Comparison of ENCODE assay signal across 16 cellular contexts in genomic region chr6:170523256-170524187, GRCh38. TPM values are rescaled to one million over a fixed set of nuclear protein-coding genes. Genes with fewer than 3 reads are reported as not detected.
DNase-seq lines count a peak whose midpoint lies in the region; ATAC-seq, FAIRE-seq and TF ChIP-seq lines count a peak whose summit lies in the region.
"Had no signal": no experiment of that assay in that cellular context is flagged by ENCODE, and none has a peak within 500 bp of the region (broad histone marks: within the 10 kb centered on the region; RNA-seq: fewer than 3 reads in every experiment).

No MANE protein-coding gene starts in this region.

- no peaks in the 10 kb centered on the region for H3K27me3 ChIP-seq in GM12878 (replicated peaks in 1 of 2; ENCODE audit: control insufficient read depth in 2 of 2, insufficient read depth in 2 of 2, low read length in 1 of 2)
- H3K27me3 ChIP-seq in skeletal muscle tissue (ENCODE audit: control insufficient read depth in 3 of 3, insufficient read depth in 3 of 3, low read length in 3 of 3): no peaks in the 10 kb centered on the region

- H3K27me3 Mint-ChIP-seq in immature natural killer cell (ENCODE audit: low read depth in 3 of 3): peaks cover 13 to 18% (median 16%) of the 10 kb centered on the region in 3 donors

- H3K27ac Mint-ChIP-seq in immature natural killer cell: peak overlapping the region in 2 of 6 donors; percentile 29 to 58
- H3K27ac Mint-ChIP-seq: activated CD4-positive, alpha-beta T cell treated with anti-CD3 and anti-CD28 coated beads, Interleukin-2, amount 10 ng/mL, durations not matched to agents 7 days and 5 days; activated naive CD8-positive, alpha-beta T cell; activated T-cell treated with anti-CD3 and anti-CD28 coated beads, Interleukin-2, amount 50 U/mL, for 72 hours had no signal

- H3K4me2 ChIP-seq in GM12878 (ENCODE audit: control insufficient read depth, insufficient read depth): no peak overlapping the region

- CTCF ChIA-PET in GM12878 (lab: Yijun Ruan, JAX): interaction anchor here (1.2 to 3.3 kb wide), 3 partner anchors 185 to 734 kb away, joined by 3 to 12 read pairs (median 5); no protein-coding TSS in a partner anchor

- SMC1A ChIA-PET in GM12878 (lab: Charles Lee; ENCODE audit: uncharacterized antibody, unreplicated experiment): no interaction called here

- 51% methylated on average over 10 of the region's 10 CpGs for WGBS in GM12878 (ENCODE audit: insufficient coverage, insufficient replicate concordance, low lambda C conversion rate, missing lambda C conversion rate)

- no peak for TF ChIP-seq EP300 in GM12878 (IDR thresholded peaks at IDR 0.05; ENCODE audit: borderline replicate concordance in 1 of 2, control insufficient read depth in 1 of 2, low read depth in 2 of 2, low read length in 2 of 2)

- DNase-seq in NK-92 treated with Interleukin-12 subunit alpha and Interleukin-12 subunit beta, amount 100 ng/mL, for 24 hours (lab: John Stamatoyannopoulos, UW): peak; percentile 31
- no peak for DNase-seq in NK-92 (lab: John Stamatoyannopoulos, UW; ENCODE audit: unreplicated experiment)
- DNase-seq in GM12878 (ENCODE audit: low read depth, low spot score): no peak
- DNase-seq in immature natural killer cell: peak; percentile 48 to 62 (median 58)
- DNase-seq in globus pallidus (ENCODE audit: low spot score): no peak
- DNase-seq: activated CD4-positive, alpha-beta T cell treated with anti-CD3 and anti-CD28 coated beads, Interleukin-2, amount 10 ng/mL, durations not matched to agents 7 days and 5 days; C1 segment of cervical spinal cord; NCI-H1436 treated with DMSO at 0.1 percent for 48 hours had no signal

- no peak for TF ChIP-seq RAD21 in GM12878 (IDR thresholded peaks at IDR 0.05; ENCODE audit: insufficient read depth, low read depth, low read length)

- no TSS peak for BruUV-seq in GM12878 (replicated peaks; lab: Mats Ljungman, UMichigan)

- H3K4me1 ChIP-seq in GM12878 (ENCODE audit: control insufficient read depth, insufficient read depth, low read length): no peaks in the 10 kb centered on the region
- H3K4me1 ChIP-seq in skeletal muscle tissue (ENCODE audit: control insufficient read depth in 3 of 3, insufficient read depth in 3 of 3, low read length in 3 of 3): peaks cover 23 to 36% (median 28%) of the 10 kb centered on the region in 3 donors

- POLR2A ChIA-PET in GM12878 (lab: Charles Lee): no interaction called here

- H3K4me3 Mint-ChIP-seq in immature natural killer cell: peak overlapping the region in 2 of 5 donors; percentile 51 to 73
- H3K4me3 Mint-ChIP-seq: activated CD4-positive, alpha-beta T cell treated with anti-CD3 and anti-CD28 coated beads, Interleukin-2, amount 10 ng/mL, durations not matched to agents 7 days and 5 days; activated naive CD8-positive, alpha-beta T cell; activated T-cell treated with anti-CD3 and anti-CD28 coated beads, Interleukin-2, amount 50 U/mL, for 72 hours had no signal

- H3K79me2 ChIP-seq in GM12878 (ENCODE audit: control insufficient read depth, insufficient read depth, low read length): no peaks in the 10 kb centered on the region

- H3K36me3 ChIP-seq in GM12878 (ENCODE audit: control insufficient read depth in 2 of 2, insufficient read depth in 2 of 2, low read length in 1 of 2): no peaks in the 10 kb centered on the region
- H3K36me3 ChIP-seq in skeletal muscle tissue (ENCODE audit: control insufficient read depth in 3 of 3, insufficient read depth in 3 of 3, low read length in 3 of 3): no peaks in the 10 kb centered on the region
- H3K36me3 ChIP-seq: thoracic aorta had no signal

- TF ChIP-seq POLR2A in GM12878 (IDR thresholded peaks at IDR 0.05; ENCODE audit: low read depth, low read length): no peak

- H3K4me3 ChIP-seq in GM12878 (no peak overlapping the region), skeletal muscle tissue (ENCODE audit: low read length in 3 of 3) (peak overlapping the region in 1 of 3 donors; percentile 22)
- H3K4me3 ChIP-seq: thoracic aorta had no signal

- peaks cover 0 to 6% (median 0%) of the 10 kb centered on the region in 3 donors for H3K36me3 Mint-ChIP-seq in immature natural killer cell

- H2AFZ ChIP-seq in GM12878 (ENCODE audit: control insufficient read depth, low read depth, low read length): no peak overlapping the region

- H3K9me3 ChIP-seq in GM12878 (replicated peaks; ENCODE audit: control insufficient read depth, insufficient read depth, low read length): no peaks in the 10 kb centered on the region
- H3K9me3 ChIP-seq in skeletal muscle tissue (ENCODE audit: control insufficient read depth in 3 of 3, low read length in 3 of 3): no peaks in the 10 kb centered on the region
- H3K9me3 ChIP-seq: thoracic aorta had no signal

- ATAC-seq in GM12878 (no peak), GM21360 (IDR thresholded peaks at IDR 0.05; ENCODE audit: unreplicated experiment) (no peak), HG03520 (IDR thresholded peaks at IDR 0.05; ENCODE audit: unreplicated experiment) (no peak)

- no peaks in the 10 kb centered on the region for H4K20me1 ChIP-seq in GM12878 (ENCODE audit: control insufficient read depth, insufficient read depth)

- H3K9ac ChIP-seq in GM12878 (ENCODE audit: control insufficient read depth, insufficient read depth, low read length) (no peak overlapping the region), skeletal muscle tissue (ENCODE audit: low read depth in 1 of 3, low read length in 3 of 3) (peak overlapping the region; percentile 52 to 68 (median 66))

- RAD21 ChIA-PET in GM12878 (lab: Charles Lee; ENCODE audit: unreplicated experiment): interaction anchor here (0.9 kb wide), 1 partner anchor 774 kb away, joined by 3 read pairs; no protein-coding TSS in a partner anchor

- no peak overlapping the region for H3K27ac ChIP-seq in GM12878 (ENCODE audit: control insufficient read depth, insufficient read depth)
- peak overlapping the region; percentile 96 for H3K27ac ChIP-seq in skeletal muscle tissue (ENCODE audit: low read depth, low read length)
- H3K27ac ChIP-seq: thoracic aorta had no signal

- no peak for TF ChIP-seq CTCF in GM12878 (IDR thresholded peaks at IDR 0.05 in 2 of 3, conservative IDR thresholded peaks at IDR 0.05 in 1 of 3; ENCODE audit: control insufficient read depth in 2 of 3, extremely low read depth in 1 of 3, insufficient read depth in 1 of 3, low read depth in 3 of 3, low read length in 3 of 3)

- in situ Hi-C loops in GM12878 (cut with MboI): no loop called here

- FAIRE-seq in GM12878 (lab: Jason Lieb, UNC): no peak
- FAIRE-seq: A204.1, GM12892 had no signal

- intact Hi-C loops in GM12878 (cut with micrococcal nuclease; ENCODE audit: unreplicated experiment): no loop called here

- H3K4me1 Mint-ChIP-seq in immature natural killer cell: peaks cover 19 to 31% of the 10 kb centered on the region in 2 donors

- H3K9me3 Mint-ChIP-seq in immature natural killer cell: no peaks in the 10 kb centered on the region
- H3K9me3 Mint-ChIP-seq: activated CD4-positive, alpha-beta T cell treated with anti-CD3 and anti-CD28 coated beads, Interleukin-2, amount 10 ng/mL, durations not matched to agents 7 days and 5 days; activated T-cell treated with anti-CD3 and anti-CD28 coated beads, Interleukin-2, amount 50 U/mL, for 72 hours had no signal

TF ChIP-seq in GM12878, 131 proteins besides CTCF, POLR2A, EP300 and RAD21:
- TF ChIP-seq FOXM1 (IDR thresholded peaks at IDR 0.05; ENCODE audit: low read depth, low read length) (no peak), RAD51 (IDR thresholded peaks at IDR 0.05) (peak; percentile 71; the same call in 1 of the 2 replicates)

RNA-seq across cellular contexts. Expression of gene PSMB1, which starts 29.6 kb away (rescaled TPM):
- total RNA-seq in GM12878 (2013; cell fraction: nucleolus; rRNA removed): 67.2 and 69.1 TPM in 2 replicates
- total RNA-seq in GM12878 (2014; rRNA removed) (303 and 374 TPM in 2 replicates), GM12878 (2014; rRNA removed; fragmentation: Illumina TruSeq; extraction: Trizol) (298 and 303 TPM in 2 replicates), GM12878 (2021) (205 and 208 TPM in 2 replicates), skeletal muscle tissue (244 TPM)
- 248 TPM for polyA plus RNA-seq in GM12878 (2011; ENCODE audit: low read depth)
- polyA plus RNA-seq in GM12878 (2011; rRNA removed) (453 and 491 TPM in 2 replicates), GM12878 (2014; fragmentation: Illumina TruSeq; extraction: Trizol) (240 and 265 TPM in 2 replicates), GM12878 (2014; fragmentation: Nextera tagmentation; extraction: Ambion mirVana) (1,000 to 10,000 TPM; 1,185 to 1,317 TPM), GM12878 (2014; rRNA removed) (401 and 525 TPM in 2 replicates), GM12878 (2016; fragmentation: Nextera tagmentation; extraction: Ambion mirVana) (100 to 1,000 TPM; 636 to 654 TPM), immature natural killer cell (100 to 1,000 TPM; 500 to 935 (median 673) TPM)
- polyA plus RNA-seq in GM12878 (2011; cell fraction: cytosol; rRNA removed): 560 and 617 TPM in 2 replicates
- 288 and 355 TPM in 2 replicates for polyA plus RNA-seq in GM12878 (2011; cell fraction: nucleus; rRNA removed)
- 198 and 239 TPM in 2 replicates for polyA plus RNA-seq in GM12878 (2012)
- 316 and 324 TPM in 2 replicates for polyA minus RNA-seq in GM12878 (2011; rRNA and poly(A)+ RNA removed)
- polyA minus RNA-seq in GM12878 (2011; cell fraction: cytosol; rRNA and poly(A)+ RNA removed): 92.7 and 95.6 TPM in 2 replicates
- polyA minus RNA-seq in GM12878 (2011; cell fraction: nucleus; rRNA and poly(A)+ RNA removed): 30.3 and 38.0 TPM in 2 replicates

RNA-seq across cellular contexts. Expression of gene TBP, which starts 30.6 kb away (rescaled TPM):
- 39.7 and 48.9 TPM in 2 replicates for total RNA-seq in GM12878 (2013; cell fraction: nucleolus; rRNA removed)
- 27.1 and 30.6 TPM in 2 replicates for total RNA-seq in GM12878 (2014; rRNA removed)
- 13.6 and 15.0 TPM in 2 replicates for total RNA-seq in GM12878 (2014; rRNA removed; fragmentation: Illumina TruSeq; extraction: Trizol)
- 18.3 and 19.6 TPM in 2 replicates for total RNA-seq in GM12878 (2021)
- 10.0 TPM for polyA plus RNA-seq in GM12878 (2011; ENCODE audit: low read depth)
- polyA plus RNA-seq in GM12878 (2011; rRNA removed): 20.8 and 27.4 TPM in 2 replicates
- 17.1 and 25.9 TPM in 2 replicates for polyA plus RNA-seq in GM12878 (2011; cell fraction: cytosol; rRNA removed)
- polyA plus RNA-seq in GM12878 (2011; cell fraction: nucleus; rRNA removed): 21.4 and 22.2 TPM in 2 replicates
- polyA plus RNA-seq in GM12878 (2012): 11.7 and 13.6 TPM in 2 replicates
- 24.6 and 25.6 TPM in 2 replicates for polyA plus RNA-seq in GM12878 (2014; fragmentation: Illumina TruSeq; extraction: Trizol)
- polyA plus RNA-seq in GM12878 (2014; fragmentation: Nextera tagmentation; extraction: Ambion mirVana): 10 to 100 TPM; 26.0 to 35.5 TPM
- 24.2 and 31.0 TPM in 2 replicates for polyA plus RNA-seq in GM12878 (2014; rRNA removed)
- polyA plus RNA-seq in GM12878 (2016; fragmentation: Nextera tagmentation; extraction: Ambion mirVana): 10 to 100 TPM; 32.4 to 39.5 TPM
- 18.0 and 22.6 TPM in 2 replicates for polyA minus RNA-seq in GM12878 (2011; rRNA and poly(A)+ RNA removed)
- 6.4 and 8.0 TPM in 2 replicates for polyA minus RNA-seq in GM12878 (2011; cell fraction: cytosol; rRNA and poly(A)+ RNA removed)
- polyA minus RNA-seq in GM12878 (2011; cell fraction: nucleus; rRNA and poly(A)+ RNA removed): 7.3 and 12.7 TPM in 2 replicates
- 10 to 100 TPM in 2 of 3 donors, 1 to 10 TPM in 1; 9.4 to 19.8 (median 10.3) TPM for polyA plus RNA-seq in immature natural killer cell
- 11.0 TPM for total RNA-seq in skeletal muscle tissue

Comparison
In these comparisons a context has a peak if more than half of its experiments do, and no peak if none do; other contexts are left out.
1. DNase-seq: peak in NK-92 treated with Interleukin-12 subunit alpha and Interleukin-12 subunit beta, amount 100 ng/mL, for 24 hours (single experiment) and immature natural killer cell (3 of 3); none in NK-92 (single experiment), GM12878 (single experiment) and globus pallidus (single experiment).